1 cellular context compared by ENCODE assay signal in the genomic region with DNA sequence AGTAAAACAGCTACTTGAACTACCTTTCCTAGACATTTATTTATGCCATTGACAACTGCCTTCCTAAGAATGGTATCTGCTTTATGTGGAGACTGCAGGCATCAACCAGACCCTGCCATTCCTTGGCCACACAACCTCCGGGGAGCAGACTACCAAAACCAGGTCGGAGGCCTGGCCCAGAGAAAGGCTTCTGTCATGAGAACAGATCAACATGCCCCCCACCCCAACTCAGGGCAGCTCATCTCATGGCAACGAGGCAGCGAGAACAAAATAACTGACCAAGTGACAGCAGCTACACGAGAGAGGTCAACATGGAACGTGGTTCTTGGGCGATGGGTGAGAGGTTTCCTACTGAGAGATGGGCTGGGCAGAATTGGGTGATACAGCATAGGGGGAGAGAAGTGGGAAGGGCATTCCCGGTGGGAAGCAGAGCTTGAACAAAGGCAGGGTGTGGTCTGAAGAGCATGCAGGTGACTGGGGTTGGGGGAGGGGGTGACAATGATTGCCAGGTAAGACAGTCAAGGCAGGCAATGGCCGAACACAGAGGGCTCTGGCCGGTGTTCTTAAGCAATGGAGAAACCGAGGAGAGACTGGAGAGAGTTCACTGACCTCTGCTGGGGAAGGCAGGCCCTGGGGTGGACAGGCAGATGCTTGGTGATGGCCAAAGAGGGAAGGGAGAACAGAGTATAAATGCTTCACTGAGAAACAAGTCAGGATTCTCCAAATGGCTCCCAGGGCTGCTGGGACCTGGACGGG.
TF ChIP-seq lines count a peak whose summit lies in the region.

No MANE protein-coding gene starts in this region.

TF ChIP-seq in HCT116, 20 proteins besides CTCF, POLR2A, EP300 and RAD21:
- TF ChIP-seq, protein P1, sequence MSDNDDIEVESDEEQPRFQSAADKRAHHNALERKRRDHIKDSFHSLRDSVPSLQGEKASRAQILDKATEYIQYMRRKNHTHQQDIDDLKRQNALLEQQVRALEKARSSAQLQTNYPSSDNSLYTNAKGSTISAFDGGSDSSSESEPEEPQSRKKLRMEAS (IDR thresholded peaks at IDR 0.05) = no peak
- no peak for TF ChIP-seq SRF (IDR thresholded peaks at IDR 0.05; ENCODE audit: low read depth)
- TF ChIP-seq ATF3 (IDR thresholded peaks at IDR 0.05) = no peak
- no peak for TF ChIP-seq SP1 (IDR thresholded peaks at IDR 0.05; ENCODE audit: low read depth)
- no peak for TF ChIP-seq ZNF274 (IDR thresholded peaks at IDR 0.05; ENCODE audit: low read depth, low read length)
- TF ChIP-seq, protein P2, sequence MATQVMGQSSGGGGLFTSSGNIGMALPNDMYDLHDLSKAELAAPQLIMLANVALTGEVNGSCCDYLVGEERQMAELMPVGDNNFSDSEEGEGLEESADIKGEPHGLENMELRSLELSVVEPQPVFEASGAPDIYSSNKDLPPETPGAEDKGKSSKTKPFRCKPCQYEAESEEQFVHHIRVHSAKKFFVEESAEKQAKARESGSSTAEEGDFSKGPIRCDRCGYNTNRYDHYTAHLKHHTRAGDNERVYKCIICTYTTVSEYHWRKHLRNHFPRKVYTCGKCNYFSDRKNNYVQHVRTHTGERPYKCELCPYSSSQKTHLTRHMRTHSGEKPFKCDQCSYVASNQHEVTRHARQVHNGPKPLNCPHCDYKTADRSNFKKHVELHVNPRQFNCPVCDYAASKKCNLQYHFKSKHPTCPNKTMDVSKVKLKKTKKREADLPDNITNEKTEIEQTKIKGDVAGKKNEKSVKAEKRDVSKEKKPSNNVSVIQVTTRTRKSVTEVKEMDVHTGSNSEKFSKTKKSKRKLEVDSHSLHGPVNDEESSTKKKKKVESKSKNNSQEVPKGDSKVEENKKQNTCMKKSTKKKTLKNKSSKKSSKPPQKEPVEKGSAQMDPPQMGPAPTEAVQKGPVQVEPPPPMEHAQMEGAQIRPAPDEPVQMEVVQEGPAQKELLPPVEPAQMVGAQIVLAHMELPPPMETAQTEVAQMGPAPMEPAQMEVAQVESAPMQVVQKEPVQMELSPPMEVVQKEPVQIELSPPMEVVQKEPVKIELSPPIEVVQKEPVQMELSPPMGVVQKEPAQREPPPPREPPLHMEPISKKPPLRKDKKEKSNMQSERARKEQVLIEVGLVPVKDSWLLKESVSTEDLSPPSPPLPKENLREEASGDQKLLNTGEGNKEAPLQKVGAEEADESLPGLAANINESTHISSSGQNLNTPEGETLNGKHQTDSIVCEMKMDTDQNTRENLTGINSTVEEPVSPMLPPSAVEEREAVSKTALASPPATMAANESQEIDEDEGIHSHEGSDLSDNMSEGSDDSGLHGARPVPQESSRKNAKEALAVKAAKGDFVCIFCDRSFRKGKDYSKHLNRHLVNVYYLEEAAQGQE (IDR thresholded peaks at IDR 0.05; ENCODE audit: low read depth) = no peak
